In the genomic region with DNA sequence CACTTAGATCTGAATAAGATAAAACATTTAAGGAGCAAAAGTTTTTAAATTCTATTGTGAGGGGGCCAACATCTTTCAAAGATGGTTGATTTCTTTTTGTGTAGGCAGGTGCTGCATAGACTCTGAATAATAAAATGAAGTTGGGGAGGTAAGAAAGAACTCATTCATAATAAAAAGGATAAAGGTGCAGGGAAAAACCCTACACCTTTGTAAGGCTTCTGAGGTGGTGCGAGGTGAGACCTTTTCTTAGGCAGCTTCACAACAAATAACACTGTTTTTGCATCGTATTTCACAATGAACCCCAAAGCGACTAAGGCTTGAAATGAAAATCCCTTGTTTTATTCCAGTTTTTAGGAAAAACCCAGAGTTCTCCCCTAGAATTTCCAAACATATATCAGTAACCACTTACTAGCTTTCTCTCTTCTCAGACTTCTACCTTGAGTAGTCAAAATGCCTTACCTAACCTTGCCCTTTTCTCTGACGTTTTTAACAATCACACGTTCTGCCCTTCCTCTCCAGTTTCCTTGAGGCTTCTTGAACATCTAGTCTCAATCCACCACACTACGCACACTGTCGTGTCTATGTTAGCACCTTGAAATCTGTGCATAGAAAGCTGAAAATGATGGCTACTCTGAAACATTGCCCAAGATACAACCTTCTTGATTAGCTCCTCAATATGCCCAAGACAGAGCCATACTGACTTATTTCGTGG, we compare ENCODE assay signal across 1 cellular context.
TF ChIP-seq lines count a peak whose summit lies in the region.

No MANE protein-coding gene starts in this region.

TF ChIP-seq in GM23338, 12 proteins besides CTCF, POLR2A, EP300 and RAD21:
- no peak for TF ChIP-seq ZNF331 (CRISPR knock-in tag; IDR thresholded peaks at IDR 0.05; ENCODE audit: low read depth)
TF ChIP-seq in GM23338: peak in this region for 0.
